Comparison of ENCODE assay signal across 15 cellular contexts in genomic region chr2:101958071-101958470, GRCh38. TPM values are rescaled to one million over a fixed set of nuclear protein-coding genes. Genes with fewer than 3 reads are reported as not detected.
DNase-seq lines count a peak whose midpoint lies in the region; ATAC-seq and TF ChIP-seq lines count a peak whose summit lies in the region.
"Had no signal": no experiment of that assay in that cellular context is flagged by ENCODE, and none has a peak within 500 bp of the region (broad histone marks: within the 10 kb centered on the region; RNA-seq: fewer than 3 reads in every experiment).

No MANE protein-coding gene starts in this region.

- no peaks in the 10 kb centered on the region for H3K36me3 ChIP-seq in transverse colon
- H3K36me3 ChIP-seq in WERI-Rb-1 = no peaks in the 10 kb centered on the region
- H3K36me3 ChIP-seq: pancreas had no signal

- no peak for TF ChIP-seq POLR2A in transverse colon (IDR thresholded peaks at IDR 0.05)

- peaks cover 8 to 23% (median 11%) of the 10 kb centered on the region in 4 donors for H3K4me1 ChIP-seq in transverse colon
- H3K4me1 ChIP-seq: pancreas had no signal

- peak; percentile 29 for ATAC-seq in esophagus mucosa
- ATAC-seq: pancreas had no signal

- no peaks in the 10 kb centered on the region for H3K9me3 ChIP-seq in transverse colon
- no peaks in the 10 kb centered on the region for H3K9me3 ChIP-seq in WERI-Rb-1 (ENCODE audit: severe bottlenecking)
- H3K9me3 ChIP-seq: pancreas had no signal

- H3K27ac ChIP-seq in transverse colon = peak overlapping the region in 1 of 4 donors; percentile 1
- no peak overlapping the region for H3K27ac ChIP-seq in WERI-Rb-1
- H3K27ac ChIP-seq: pancreas, SK-N-MC had no signal

- TF ChIP-seq EP300 in transverse colon (IDR thresholded peaks at IDR 0.05; ENCODE audit: low read depth) = no peak

- 0% methylated on average over 2 of the region's 2 CpGs; no CpG with 5 or more reads in 1 of the 2 donors for WGBS in transverse colon (ENCODE audit: low coverage in 1 of 2), 2 donors

- in situ Hi-C loops in transverse colon (cut with MboI; ENCODE audit: low pct_ligation_motif_present in 1 of 4, low pct_unique_long_range_greater_than_20kb in 1 of 4, low sequenced_read_pairs in 3 of 4) (no loop called here), GM13976 (cut with MboI; ENCODE audit: low sequenced_read_pairs, unreplicated experiment) (no loop called here)

- no peaks in the 10 kb centered on the region for H3K27me3 ChIP-seq in transverse colon
- peaks cover 70% of the 10 kb centered on the region for H3K27me3 ChIP-seq in WERI-Rb-1 (ENCODE audit: insufficient read depth, low read depth, severe bottlenecking)
- H3K27me3 ChIP-seq: pancreas had no signal

- intact Hi-C loops in transverse colon (cut with DNase I; ENCODE audit: low total_unique reads) = no loop called here

- H3K4me3 ChIP-seq in transverse colon (no peak overlapping the region), WERI-Rb-1 (ENCODE audit: low read depth, low read length) (no peak overlapping the region)
- H3K4me3 ChIP-seq: pancreas, SK-N-MC had no signal

- TF ChIP-seq CTCF in transverse colon (IDR thresholded peaks at IDR 0.05) (no peak), GM13976 (IDR thresholded peaks at IDR 0.05; ENCODE audit: borderline replicate concordance, control extremely low read depth, extremely low read depth, insufficient read depth, missing control alignments) (no peak), WERI-Rb-1 (IDR thresholded peaks at IDR 0.05; ENCODE audit: low read depth, low read length) (no peak)

- DNase-seq in CD1c-positive myeloid dendritic cell (ENCODE audit: extremely low spot score) (peak; percentile 73), NOMO-1 treated with DMSO at 0.1 percent for 48 hours (lab: John Stamatoyannopoulos, UW; ENCODE audit: unreplicated experiment) (peak; percentile 75), renal cortical epithelial cell (ENCODE audit: low read depth) (peak; percentile 86), UCSD-AML1 (lab: John Stamatoyannopoulos, UW; ENCODE audit: unreplicated experiment) (no peak), transverse colon (no peak), GM13976 (ENCODE audit: low spot score) (no peak), WERI-Rb-1 (no peak)
- DNase-seq: activated naive CD4-positive, alpha-beta T cell treated with anti-CD3 and anti-CD28 coated beads, Interleukin-2, amount 10 ng/mL, durations not matched to agents 7 days and 5 days; erythroblast; KBM-7; NCI-H1930; pancreas; stimulated activated CD4-positive, alpha-beta T cell treated with anti-CD3 and anti-CD28 coated beads, Interleukin-15, amount 100 ng/mL, for 24 hours had no signal

RNA-seq across cellular contexts. Expression of gene IL1R2, which starts 33.7 kb away (rescaled TPM):
- total RNA-seq in esophagus mucosa (19.0 TPM), renal cortical epithelial cell (0.89 and 23.4 TPM in 2 replicates), transverse colon (10 to 100 TPM in 3 of 4 donors, 1 to 10 TPM in 1; 7.1 to 52.4 (median 29.9) TPM)

Comparison
In these comparisons a context has a peak if more than half of its experiments do, and no peak if none do; other contexts are left out.
1. DNase-seq: peak in CD1c-positive myeloid dendritic cell (single experiment), NOMO-1 treated with DMSO at 0.1 percent for 48 hours (single experiment) and renal cortical epithelial cell (single experiment); none in UCSD-AML1 (single experiment), transverse colon (single experiment), GM13976 (single experiment) and WERI-Rb-1 (single experiment).